7 cellular contexts compared by ENCODE assay signal in the genomic region with DNA sequence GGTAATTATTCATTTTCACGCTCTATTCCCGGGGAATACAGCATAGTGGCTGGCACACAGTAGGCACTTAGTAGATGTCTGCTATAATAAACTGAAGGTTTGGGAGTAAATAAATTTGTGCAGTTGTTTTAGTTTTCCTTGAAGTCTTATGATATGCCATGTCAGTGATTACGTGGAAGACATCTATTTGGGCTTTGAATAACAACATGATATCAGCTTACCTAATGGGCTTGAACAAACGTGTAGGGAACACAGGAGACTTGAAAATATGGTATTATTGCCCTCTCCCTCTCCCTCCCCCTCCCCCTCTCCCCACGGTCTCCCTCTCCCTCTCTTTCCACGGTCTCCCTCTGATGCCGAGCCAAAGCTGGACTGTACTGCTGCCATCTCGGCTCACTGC.
"Had no signal": no experiment of that assay in that cellular context is flagged by ENCODE, and none has a peak within 500 bp of the region (broad histone marks: within the 10 kb centered on the region; RNA-seq: fewer than 3 reads in every experiment).

No MANE protein-coding gene starts in this region.

- H3K27ac Mint-ChIP-seq: GM23338, HFFc6 had no signal

- ATAC-seq: GM23338, HCT116, K562 had no signal

- H3K4me3 Mint-ChIP-seq: GM23338, HFFc6 had no signal

- FAIRE-seq: H1, K562 had no signal

- DNase-seq: H7, HFFc6, IMR-90 had no signal

- H3K4me1 Mint-ChIP-seq: GM23338 had no signal

- H3K9me3 Mint-ChIP-seq: HFFc6 had no signal
